ENCODE assay signal across 8 cellular contexts in the genomic region with DNA sequence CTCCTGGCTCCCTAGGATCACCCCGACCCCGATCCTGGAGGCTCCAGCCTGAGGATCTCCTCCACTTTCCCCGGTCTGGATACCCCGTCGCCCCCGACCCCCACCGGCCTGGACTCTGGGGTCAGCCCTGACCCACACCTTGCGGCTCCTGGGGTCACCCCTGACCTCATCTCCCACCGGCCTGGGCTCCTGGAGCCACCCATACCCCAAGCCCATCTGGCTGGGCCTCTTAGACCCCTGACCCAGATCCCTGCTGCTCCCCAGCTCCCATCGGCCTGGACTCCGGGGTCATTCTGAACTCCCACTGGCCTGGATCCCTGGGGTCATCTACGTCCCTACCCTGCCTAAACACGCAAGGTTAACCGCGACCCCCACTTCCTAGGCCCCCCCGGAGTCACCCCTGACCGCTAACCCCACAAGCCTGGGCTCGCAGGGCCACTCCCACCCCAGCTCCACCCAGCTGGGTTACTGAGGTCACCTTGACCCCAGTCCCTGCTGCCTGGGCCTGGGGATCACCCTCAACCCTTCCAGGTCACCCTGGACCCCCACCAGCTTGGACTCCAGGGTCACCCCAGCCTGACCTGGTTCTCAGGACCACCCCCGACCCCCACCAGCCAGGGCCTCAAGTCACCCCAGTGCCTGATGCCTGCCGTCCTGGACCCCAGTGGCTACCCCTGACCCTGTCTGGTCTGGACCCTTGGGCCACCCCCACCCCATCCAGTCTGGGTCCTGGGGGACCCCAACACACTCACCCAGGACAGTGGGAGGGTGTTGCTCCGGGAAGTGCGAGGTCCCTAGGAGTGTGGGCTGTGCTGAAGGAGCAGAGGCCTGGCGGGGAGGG. TPM values are rescaled to one million over a fixed set of nuclear protein-coding genes. Genes with fewer than 3 reads are reported as not detected.
DNase-seq lines count a peak whose midpoint lies in the region; ATAC-seq, FAIRE-seq and TF ChIP-seq lines count a peak whose summit lies in the region.

No MANE protein-coding gene starts in this region.

- intact Hi-C loops in PC-9 (cut with micrococcal nuclease; ENCODE audit: unreplicated experiment) = no loop called here

- H3K27ac ChIP-seq in PC-9 = peak overlapping the region; percentile 85

- no peak for ATAC-seq in stimulated activated effector memory CD8-positive, alpha-beta T cell treated with anti-CD3 and anti-CD28 coated beads, Interleukin-12 subunit alpha, Interleukin-12 subunit beta, amount 100 ng/mL, for 72 hours
- no peak for ATAC-seq in GM21825 (IDR thresholded peaks at IDR 0.05; ENCODE audit: unreplicated experiment)

- TF ChIP-seq CTCF in PC-9 (conservative IDR thresholded peaks at IDR 0.05) (no peak), astrocyte of the spinal cord (IDR thresholded peaks at IDR 0.05; ENCODE audit: low read depth, low read length) (no peak), kidney epithelial cell (IDR thresholded peaks at IDR 0.05; ENCODE audit: insufficient read depth, low read length, poor library complexity, severe bottlenecking) (no peak), D721Med (IDR thresholded peaks at IDR 0.05; ENCODE audit: insufficient read depth, missing control alignments) (no peak)

- no peaks in the 10 kb centered on the region for H3K9me3 Mint-ChIP-seq in stimulated activated effector memory CD8-positive, alpha-beta T cell treated with anti-CD3 and anti-CD28 coated beads, Interleukin-12 subunit alpha, Interleukin-12 subunit beta, amount 100 ng/mL, for 72 hours

- 0 out of 2 replicates have a peak overlapping the region, but pooled peaks have one; percentile 19 for H2AFZ ChIP-seq in PC-9

- POLR2A ChIA-PET in PC-9 (lab: Charles Lee; ENCODE audit: unreplicated experiment) = interaction anchor here (0.7 kb wide), 1 partner anchor 112 kb away, joined by 6 read pairs; no protein-coding TSS in a partner anchor

- no peak for FAIRE-seq in D721Med (lab: Jason Lieb, UNC)

- H3K4me1 Mint-ChIP-seq in stimulated activated effector memory CD8-positive, alpha-beta T cell treated with anti-CD3 and anti-CD28 coated beads, Interleukin-12 subunit alpha, Interleukin-12 subunit beta, amount 100 ng/mL, for 72 hours = peaks cover 26% of the 10 kb centered on the region

- no peaks in the 10 kb centered on the region for H3K9me3 ChIP-seq in PC-9 (ENCODE audit: insufficient read depth, low read depth)

- H3K4me3 ChIP-seq in PC-9 (peak overlapping the region; percentile 66), astrocyte of the spinal cord (ENCODE audit: low read depth, low read length) (peak overlapping the region; percentile 93), kidney epithelial cell (ENCODE audit: low read depth, low read length) (peak overlapping the region; percentile 65)

- no peaks in the 10 kb centered on the region for H3K9me2 ChIP-seq in PC-9 (ENCODE audit: insufficient read depth)

- peaks cover 21% of the 10 kb centered on the region for H3K4me1 ChIP-seq in PC-9 (replicated peaks; ENCODE audit: insufficient read depth)

- peaks cover 54% of the 10 kb centered on the region for H3K36me3 Mint-ChIP-seq in stimulated activated effector memory CD8-positive, alpha-beta T cell treated with anti-CD3 and anti-CD28 coated beads, Interleukin-12 subunit alpha, Interleukin-12 subunit beta, amount 100 ng/mL, for 72 hours

- H4K20me1 ChIP-seq in PC-9 (ENCODE audit: insufficient read depth) = peaks cover 43% of the 10 kb centered on the region

- H3K36me3 ChIP-seq in PC-9 (ENCODE audit: low read depth) = 0 out of 2 replicates have a peak, but pooled peaks cover 5% of the 10 kb centered on the region
- peaks cover 2% of the 10 kb centered on the region for H3K36me3 ChIP-seq in kidney epithelial cell (ENCODE audit: control insufficient read depth, insufficient read depth, low read length)

- no peaks in the 10 kb centered on the region for H3K27me3 ChIP-seq in PC-9 (ENCODE audit: insufficient read depth, low read depth)
- H3K27me3 ChIP-seq in kidney epithelial cell (ENCODE audit: control insufficient read depth, insufficient read depth, low read length) = no peaks in the 10 kb centered on the region

- CTCF ChIA-PET in PC-9 (lab: Charles Lee) = interaction anchor here (0.5 to 0.6 kb wide), 2 partner anchors 69 to 520 kb away, joined by 4 to 12 read pairs; no protein-coding TSS in a partner anchor

- DNase-seq in ELR (ENCODE audit: low read depth) = peak; percentile 33
- peak in 1 of 2 experiments; percentile 30 for DNase-seq in PC-9
- DNase-seq in astrocyte of the spinal cord (ENCODE audit: low read depth, low spot score) = no peak
- DNase-seq in kidney epithelial cell (ENCODE audit: low read depth) = no peak
- peak; percentile 10 to 61 for DNase-seq in stimulated activated effector memory CD8-positive, alpha-beta T cell treated with anti-CD3 and anti-CD28 coated beads, Interleukin-12 subunit alpha, Interleukin-12 subunit beta, amount 100 ng/mL, for 72 hours (ENCODE audit: low spot score in 2 of 2)
- DNase-seq in D721Med (ENCODE audit: insufficient read length, low spot score) = no peak
- no peak for DNase-seq in NCI-H526 treated with DMSO at 0.1 percent for 48 hours (lab: John Stamatoyannopoulos, UW)

- peaks cover 58% of the 10 kb centered on the region for H3K79me2 ChIP-seq in PC-9 (ENCODE audit: low read depth)

- in situ Hi-C loops in astrocyte of the spinal cord (cut with HindIII; ENCODE audit: low sequenced_read_pairs) = no loop called here

- H3F3A ChIP-seq in PC-9 (ENCODE audit: insufficient read depth, low read depth) = peaks cover 25% of the 10 kb centered on the region

- H3K27ac Mint-ChIP-seq in stimulated activated effector memory CD8-positive, alpha-beta T cell treated with anti-CD3 and anti-CD28 coated beads, Interleukin-12 subunit alpha, Interleukin-12 subunit beta, amount 100 ng/mL, for 72 hours = peak overlapping the region; percentile 93

- H3K4me3 Mint-ChIP-seq in stimulated activated effector memory CD8-positive, alpha-beta T cell treated with anti-CD3 and anti-CD28 coated beads, Interleukin-12 subunit alpha, Interleukin-12 subunit beta, amount 100 ng/mL, for 72 hours = peak overlapping the region; percentile 85

- no TSS peak for BruUV-seq in PC-9 (replicated peaks; lab: Mats Ljungman, UMichigan)

- H3K4me2 ChIP-seq in PC-9 = peak overlapping the region; percentile 90

RNA-seq across cellular contexts. Expression of a gene that starts 1.2 kb away (rescaled TPM):
- total RNA-seq in PC-9 (2021) = 68.1 and 77.3 TPM in 2 replicates
- total RNA-seq in kidney epithelial cell = 48.2 and 61.3 TPM in 2 replicates

Comparison
In these comparisons a context has a peak if more than half of its experiments do, and no peak if none do; other contexts are left out.
1. DNase-seq: peak in ELR (single experiment) and stimulated activated effector memory CD8-positive, alpha-beta T cell treated with anti-CD3 and anti-CD28 coated beads, Interleukin-12 subunit alpha, Interleukin-12 subunit beta, amount 100 ng/mL, for 72 hours (2 of 2); none in astrocyte of the spinal cord (single experiment), kidney epithelial cell (single experiment), D721Med (single experiment) and NCI-H526 treated with DMSO at 0.1 percent for 48 hours (single experiment).
2. Peak in every context shown above with its lines, with median percentiles within 50 percentile points of each other: H3K4me3 ChIP-seq.